In the genomic region with DNA sequence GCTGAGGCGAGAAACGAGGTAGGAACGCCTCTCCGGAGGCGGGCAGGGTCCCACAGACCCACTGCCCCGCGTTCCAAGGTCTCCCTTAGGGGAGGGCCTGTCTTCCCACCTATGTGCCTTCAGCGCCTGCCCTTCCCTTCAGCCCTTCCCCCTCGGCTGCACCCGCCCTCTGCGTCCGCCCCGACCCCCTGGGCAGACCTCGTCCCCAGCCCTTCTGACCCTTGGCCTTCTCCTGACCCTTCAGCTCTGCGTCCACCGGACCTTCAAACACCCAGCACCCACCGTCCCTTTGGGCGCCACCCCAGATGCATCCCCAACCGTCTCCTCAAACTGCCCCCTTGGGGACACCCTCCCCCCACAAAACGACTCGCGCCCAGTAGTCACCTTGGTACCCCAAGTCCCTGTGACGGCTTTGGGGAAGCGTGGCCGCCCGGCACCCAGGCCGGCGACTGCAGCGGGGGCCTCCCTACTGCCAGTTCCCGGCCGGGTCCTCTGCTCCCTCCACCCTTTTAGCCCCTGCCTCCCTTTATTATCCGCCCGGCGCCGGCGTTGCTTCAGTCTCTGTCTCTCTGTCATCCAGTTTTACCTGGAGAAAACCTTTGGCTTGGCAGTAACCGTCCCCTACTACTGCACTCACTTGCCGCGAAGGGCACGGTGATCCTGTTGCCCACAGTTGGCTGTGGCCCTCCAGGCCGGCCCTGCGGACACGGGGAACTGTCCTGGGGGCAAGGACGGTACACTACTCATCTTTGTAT, we compare ENCODE assay signal across 8 cellular contexts. TPM values are rescaled to one million over a fixed set of nuclear protein-coding genes. Genes with fewer than 3 reads are reported as not detected.
A peak's percentile ranks its signal among the peaks of the same experiment; 100 is the strongest.
DNase-seq lines count a peak whose midpoint lies in the region; ATAC-seq and TF ChIP-seq lines count a peak whose summit lies in the region.

No MANE protein-coding gene starts in this region.

- DNase-seq in activated T-cell treated with anti-CD3 and anti-CD28 coated beads, Interleukin-2, amount 50 U/mL, for 4 hours: peak; percentile 7
- DNase-seq in activated T-cell treated with anti-CD3 and anti-CD28 coated beads, Interleukin-2, amount 50 U/mL, for 1 hour: no peak
- DNase-seq in fibroblast of the aortic adventitia (ENCODE audit: low read depth): no peak
- DNase-seq in neural crest cell (ENCODE audit: low read depth, low spot score): peak; percentile 16
- DNase-seq in Kasumi-1 (lab: John Stamatoyannopoulos, UW): no peak
- no peak for DNase-seq in NCI-H2029 (lab: John Stamatoyannopoulos, UW)

- TF ChIP-seq CTCF in VCaP (conservative IDR thresholded peaks at IDR 0.05) (peak; percentile 31), fibroblast of the aortic adventitia (IDR thresholded peaks at IDR 0.05; ENCODE audit: insufficient read depth, low read length) (no peak), neural crest cell (conservative IDR thresholded peaks at IDR 0.05) (no peak)

- peak overlapping the region; percentile 83 for H3K27ac ChIP-seq in VCaP

- no peak for ATAC-seq in activated T-cell treated with anti-CD3 and anti-CD28 coated beads, Interleukin-2, amount 50 U/mL, for 4 hours
- no peak for ATAC-seq in HG02759 (IDR thresholded peaks at IDR 0.05; ENCODE audit: unreplicated experiment)

- no peaks in the 10 kb centered on the region for H3K36me3 Mint-ChIP-seq in activated T-cell treated with anti-CD3 and anti-CD28 coated beads, Interleukin-2, amount 50 U/mL, for 4 hours (ENCODE audit: insufficient read depth)
- H3K36me3 Mint-ChIP-seq in neural crest cell (ENCODE audit: low read depth): no peaks in the 10 kb centered on the region

- H3K27me3 Mint-ChIP-seq in activated T-cell treated with anti-CD3 and anti-CD28 coated beads, Interleukin-2, amount 50 U/mL, for 4 hours (ENCODE audit: low read depth): peaks cover 22% of the 10 kb centered on the region
- H3K27me3 Mint-ChIP-seq in neural crest cell (ENCODE audit: low read depth): peaks cover 6% of the 10 kb centered on the region

- H3K4me3 ChIP-seq in fibroblast of the aortic adventitia (ENCODE audit: low read depth, low read length): peak overlapping the region; percentile 96

- H3K4me1 Mint-ChIP-seq in activated T-cell treated with anti-CD3 and anti-CD28 coated beads, Interleukin-2, amount 50 U/mL, for 4 hours (ENCODE audit: low read depth): peaks cover 17% of the 10 kb centered on the region
- H3K4me1 Mint-ChIP-seq in neural crest cell: peaks cover 30% of the 10 kb centered on the region

- H3K9me3 Mint-ChIP-seq in activated T-cell treated with anti-CD3 and anti-CD28 coated beads, Interleukin-2, amount 50 U/mL, for 4 hours: no peaks in the 10 kb centered on the region
- H3K9me3 Mint-ChIP-seq in neural crest cell: peaks cover 2% of the 10 kb centered on the region

- peak overlapping the region; percentile 79 for H3K4me3 Mint-ChIP-seq in activated T-cell treated with anti-CD3 and anti-CD28 coated beads, Interleukin-2, amount 50 U/mL, for 4 hours
- H3K4me3 Mint-ChIP-seq in neural crest cell: peak overlapping the region; percentile 94

- peak overlapping the region; percentile 62 for H3K27ac Mint-ChIP-seq in neural crest cell (ENCODE audit: unreplicated experiment)

RNA-seq across cellular contexts. Expression of a gene that starts 0.4 kb away (rescaled TPM):
- total RNA-seq in activated T-cell treated with anti-CD3 and anti-CD28 coated beads, Interleukin-2, amount 50 U/mL, for 4 hours: 1 to 10 TPM; 1.8 to 5.5 (median 2.1) TPM
- total RNA-seq in fibroblast of the aortic adventitia (ENCODE audit: low replicate concordance) (19.2 and 32.9 TPM in 2 replicates), neural crest cell (17.4 and 20.1 TPM in 2 replicates)

Comparison
In these comparisons a context has a peak if more than half of its experiments do, and no peak if none do; other contexts are left out.
1. DNase-seq: peak in activated T-cell treated with anti-CD3 and anti-CD28 coated beads, Interleukin-2, amount 50 U/mL, for 4 hours (single experiment) and neural crest cell (single experiment); none in activated T-cell treated with anti-CD3 and anti-CD28 coated beads, Interleukin-2, amount 50 U/mL, for 1 hour (single experiment), fibroblast of the aortic adventitia (single experiment), Kasumi-1 (0 of 2) and NCI-H2029 (single experiment).